ENCODE assay signal across 1 cellular context in the genomic region with DNA sequence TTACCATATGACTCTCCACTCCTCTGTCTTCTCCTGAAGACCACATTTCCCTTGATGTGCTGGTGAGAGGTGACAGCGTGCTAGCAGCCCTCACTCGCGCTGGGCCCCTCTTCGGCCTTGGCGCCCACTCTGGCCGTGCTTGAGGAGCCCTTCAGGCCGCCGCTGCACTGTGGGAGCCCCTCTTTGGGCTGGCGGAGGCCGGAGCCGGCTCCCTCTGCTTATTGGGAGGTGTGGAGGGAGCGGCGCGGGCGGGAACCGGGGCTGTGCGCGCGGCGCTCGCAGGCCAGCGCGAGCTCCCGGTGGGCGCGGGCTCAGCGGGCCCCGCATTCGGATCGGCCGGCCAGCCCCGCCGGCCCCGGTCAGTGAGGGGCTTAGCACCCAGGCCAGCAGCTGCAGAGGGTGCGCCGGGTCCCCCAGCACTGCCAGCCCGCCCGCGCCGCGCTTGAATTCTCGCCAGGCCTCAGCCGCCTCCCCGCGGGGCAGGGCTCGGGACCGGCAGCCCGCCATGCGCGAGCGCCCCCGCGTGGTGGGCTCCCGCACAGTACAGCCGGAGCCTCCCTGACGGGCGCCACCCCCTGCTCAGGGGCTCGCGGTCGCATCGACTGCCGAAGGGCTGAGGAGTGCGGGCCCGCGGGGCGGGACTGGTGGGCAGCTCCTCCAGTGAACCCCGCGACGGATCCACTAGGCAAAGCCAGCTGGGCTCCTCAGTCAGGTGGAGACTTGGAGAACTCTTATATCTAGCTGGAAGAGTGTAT.
TF ChIP-seq lines count a peak whose summit lies in the region.

No MANE protein-coding gene starts in this region.

TF ChIP-seq in H1, 55 proteins besides CTCF, POLR2A, EP300 and RAD21 (continued from another document):
- TF ChIP-seq, protein P1, sequence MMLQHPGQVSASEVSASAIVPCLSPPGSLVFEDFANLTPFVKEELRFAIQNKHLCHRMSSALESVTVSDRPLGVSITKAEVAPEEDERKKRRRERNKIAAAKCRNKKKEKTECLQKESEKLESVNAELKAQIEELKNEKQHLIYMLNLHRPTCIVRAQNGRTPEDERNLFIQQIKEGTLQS (IDR thresholded peaks at IDR 0.05; ENCODE audit: insufficient read depth, low read depth, low read length): no peak
- no peak for TF ChIP-seq TAF7 (optimal IDR thresholded peaks at IDR 0.05; ENCODE audit: borderline replicate concordance, low read depth, low read length)
- no peak for TF ChIP-seq CBX8 (IDR thresholded peaks at IDR 0.05; ENCODE audit: borderline replicate concordance, low read depth, low read length)
- TF ChIP-seq GABPA (IDR thresholded peaks at IDR 0.05; ENCODE audit: borderline replicate concordance, insufficient read depth, low read length): no peak
- TF ChIP-seq MAFK (IDR thresholded peaks at IDR 0.05; ENCODE audit: low read depth, low read length): no peak
- TF ChIP-seq SIRT6 (IDR thresholded peaks at IDR 0.05; ENCODE audit: low read length): no peak
- no peak for TF ChIP-seq SP1 (IDR thresholded peaks at IDR 0.05; ENCODE audit: low read depth, low read length)
- TF ChIP-seq SP4 (IDR thresholded peaks at IDR 0.05; ENCODE audit: low read length): no peak
- no peak for TF ChIP-seq SRF (IDR thresholded peaks at IDR 0.05; ENCODE audit: low read depth, low read length)
- no peak for TF ChIP-seq PHF8 (conservative IDR thresholded peaks at IDR 0.05; ENCODE audit: low read depth, low read length)
- no peak for TF ChIP-seq CTBP2 (IDR thresholded peaks at IDR 0.05; ENCODE audit: borderline replicate concordance, insufficient read depth, insufficient read length, low read length)
- no peak for TF ChIP-seq EZH2 (IDR thresholded peaks at IDR 0.05; ENCODE audit: low read depth, low read length, severe bottlenecking)
- TF ChIP-seq RBBP5 (IDR thresholded peaks at IDR 0.05; ENCODE audit: borderline replicate concordance, low read depth, low read length): no peak
- TF ChIP-seq RFX5 (IDR thresholded peaks at IDR 0.05; ENCODE audit: borderline replicate concordance, low read depth, low read length): no peak
